9 cellular contexts compared by ENCODE assay signal in genomic region chr5:159051431-159052281, GRCh38. TPM values are rescaled to one million over a fixed set of nuclear protein-coding genes. Genes with fewer than 3 reads are reported as not detected.
DNase-seq lines count a peak whose midpoint lies in the region; ATAC-seq, FAIRE-seq and TF ChIP-seq lines count a peak whose summit lies in the region.
"Had no signal": no experiment of that assay in that cellular context is flagged by ENCODE, and none has a peak within 500 bp of the region (broad histone marks: within the 10 kb centered on the region; RNA-seq: fewer than 3 reads in every experiment).

No MANE protein-coding gene starts in this region.

- peak overlapping the region; percentile 97 for H3K27ac ChIP-seq in OCI-LY1 (ENCODE audit: low read depth, low read length, poor library complexity, severe bottlenecking)
- H3K27ac ChIP-seq: neutrophil had no signal

- peaks cover 16% of the 10 kb centered on the region for H3K79me2 ChIP-seq in OCI-LY1 (ENCODE audit: insufficient read depth, low read length)

- no peaks in the 10 kb centered on the region for H4K20me1 ChIP-seq in OCI-LY1 (ENCODE audit: insufficient read depth, low read length)

- no peak for FAIRE-seq in frontal cortex (lab: Jason Lieb, UNC)

- H3K27me3 ChIP-seq in OCI-LY1 (ENCODE audit: insufficient read depth, low read length) (no peaks in the 10 kb centered on the region), neuron (ENCODE audit: insufficient read depth, low read length) (no peaks in the 10 kb centered on the region)

- H3F3A ChIP-seq in OCI-LY1 (ENCODE audit: insufficient read depth, low read length) = 0 out of 2 replicates have a peak, but pooled peaks cover 5% of the 10 kb centered on the region

- H3K36me3 ChIP-seq in OCI-LY1 (ENCODE audit: insufficient read depth, low read length) (no peaks in the 10 kb centered on the region), neuron (ENCODE audit: insufficient read depth, low read length) (no peaks in the 10 kb centered on the region)
- H3K36me3 ChIP-seq: neutrophil had no signal

- no peak for TF ChIP-seq POLR2A in erythroblast (IDR thresholded peaks at IDR 0.05; ENCODE audit: low read length)

- ATAC-seq in GM21619 (IDR thresholded peaks at IDR 0.05; ENCODE audit: unreplicated experiment) (no peak), GM18873 (IDR thresholded peaks at IDR 0.05; ENCODE audit: low FRiP score, unreplicated experiment) (no peak), HG02610 (IDR thresholded peaks at IDR 0.05; ENCODE audit: unreplicated experiment) (no peak)

- no peak for TF ChIP-seq CTCF in GM12865 (IDR thresholded peaks at IDR 0.05; ENCODE audit: insufficient read depth, low read depth, low read length, missing control alignments)
- no peak for TF ChIP-seq CTCF in OCI-LY1 (IDR thresholded peaks at IDR 0.05; ENCODE audit: low read length)

- no peaks in the 10 kb centered on the region for H3K9me3 ChIP-seq in OCI-LY1 (ENCODE audit: low read length)
- H3K9me3 ChIP-seq in neuron (ENCODE audit: low read length) = no peaks in the 10 kb centered on the region
- H3K9me3 ChIP-seq: neutrophil had no signal

- peak overlapping the region; percentile 74 for H3K4me3 ChIP-seq in GM12865 (ENCODE audit: low read depth, low read length)
- H3K4me3 ChIP-seq in OCI-LY1 (ENCODE audit: low read depth, low read length, poor library complexity, severe bottlenecking) = peak overlapping the region; percentile 60
- peak overlapping the region; percentile 41 for H3K4me3 ChIP-seq in neuron (ENCODE audit: low read length)

- peak overlapping the region; percentile 85 for H3K4me2 ChIP-seq in OCI-LY1 (ENCODE audit: low read length)

- H3K9ac ChIP-seq in OCI-LY1 (ENCODE audit: low read length) = peak overlapping the region; percentile 75

- H3K9me2 ChIP-seq in OCI-LY1 (ENCODE audit: low read depth, low read length) = no peaks in the 10 kb centered on the region

- H2AFZ ChIP-seq in OCI-LY1 (ENCODE audit: low read length) = no peak overlapping the region
- peak overlapping the region; percentile 2 for H2AFZ ChIP-seq in neuron (ENCODE audit: low read depth, low read length)

- DNase-seq in GM12865 (ENCODE audit: low read depth) (peak; percentile 80), frontal cortex (ENCODE audit: low spot score in 2 of 2) (peak; percentile 19 to 26), erythroblast (lab: John Stamatoyannopoulos, UW) (no peak)

- H3K4me1 ChIP-seq in OCI-LY1 (ENCODE audit: insufficient read depth, low read length, severe bottlenecking) = peaks cover 99% of the 10 kb centered on the region
- peaks cover 43% of the 10 kb centered on the region for H3K4me1 ChIP-seq in neuron (ENCODE audit: insufficient read depth, low read length)

RNA-seq across cellular contexts. Expression of gene EBF1, which starts 48.1 kb away (rescaled TPM):
- total RNA-seq in frontal cortex = 6.1 TPM

Comparison
In these comparisons a context has a peak if more than half of its experiments do, and no peak if none do; other contexts are left out.
1. DNase-seq: peak in GM12865 (single experiment) and frontal cortex (2 of 2); none in erythroblast (0 of 2).
2. Peak in every context shown above with its lines, with median percentiles within 50 percentile points of each other: H3K4me3 ChIP-seq.